Comparison of ENCODE assay signal across 8 cellular contexts in genomic region chr15:51094606-51095569, GRCh38. TPM values are rescaled to one million over a fixed set of nuclear protein-coding genes. Genes with fewer than 3 reads are reported as not detected.
A peak's percentile ranks its signal among the peaks of the same experiment; 100 is the strongest.
DNase-seq lines count a peak whose midpoint lies in the region; ATAC-seq, FAIRE-seq and TF ChIP-seq lines count a peak whose summit lies in the region.

Gene TNFAIP8L3 (minus strand): TSS chr15:51094906. CDS start chr15:51094595, 311 bp downstream.

- H3K36me3 Mint-ChIP-seq in brain: no peaks in the 10 kb centered on the region
- H3K36me3 Mint-ChIP-seq in T-cell: no peaks in the 10 kb centered on the region

- peak within 1 kb of the TSS; percentile 86 to 91 (median 87) for H3K4me3 Mint-ChIP-seq in brain
- H3K4me3 Mint-ChIP-seq in T-cell: peak within 1 kb of the TSS in 1 of 3 donors; percentile 41

- ATAC-seq in T-cell (replicated peaks in 1 of 4): no peak

- TF ChIP-seq EP300 in stomach (IDR thresholded peaks at IDR 0.05): no peak

- no peak for FAIRE-seq in kidney (lab: Jason Lieb, UNC)

- H3K27me3 ChIP-seq in BE2C (peaks cover 99% of the 10 kb centered on the region), stomach (peaks cover 4 to 79% (median 46%) of the 10 kb centered on the region in 3 donors)

- DNase-seq in BE2C (no peak), HuH-7.5 (ENCODE audit: low spot score) (peak; percentile 58), kidney (peak; percentile 82), stomach (no peak), NCI-H1092 treated with DMSO at 0.1 percent for 48 hours (lab: John Stamatoyannopoulos, UW) (no peak), T-cell (no peak), amniotic stem cell (lab: John Stamatoyannopoulos, UW) (no peak)

- no peak for TF ChIP-seq POLR2A in stomach (IDR thresholded peaks at IDR 0.05)

- CTCF ChIA-PET in T-cell (lab: Charles Lee): no interaction called here

- 1 to 4% (median 3%) methylated on average over 52 to 98 of the region's 98 CpGs for WGBS in stomach, 5 donors

- H3K36me3 ChIP-seq in BE2C (no peaks in the 10 kb centered on the region), kidney (ENCODE audit: control insufficient read depth in 1 of 2, insufficient read depth in 2 of 2, low read length in 2 of 2) (no peaks in the 10 kb centered on the region), stomach (no peaks in the 10 kb centered on the region)

- H3K4me3 ChIP-seq in BE2C (ENCODE audit: low read depth, low read length): peak within 1 kb of the TSS; percentile 38
- peak within 1 kb of the TSS; percentile 43 to 48 for H3K4me3 ChIP-seq in kidney (ENCODE audit: low read length in 2 of 2)
- peak within 1 kb of the TSS; percentile 55 to 70 (median 63) for H3K4me3 ChIP-seq in stomach

- H3K4me1 Mint-ChIP-seq in brain: peaks cover 9% of the 10 kb centered on the region
- peaks cover 0 to 10% (median 9%) of the 10 kb centered on the region in 3 donors for H3K4me1 Mint-ChIP-seq in T-cell

- peaks cover 86% of the 10 kb centered on the region for H3K27me3 Mint-ChIP-seq in brain
- peaks cover 55 to 56% of the 10 kb centered on the region in 2 donors for H3K27me3 Mint-ChIP-seq in T-cell

- POLR2A ChIA-PET in T-cell (lab: Charles Lee): no interaction called here

- no peak within 1 kb of the TSS for H3K9ac ChIP-seq in kidney (ENCODE audit: low read length in 2 of 2)

- H3K27ac Mint-ChIP-seq in brain: no peak within 1 kb of the TSS
- H3K27ac Mint-ChIP-seq in T-cell: no peak within 1 kb of the TSS

- H3K9me3 Mint-ChIP-seq in brain (no peaks in the 10 kb centered on the region), T-cell (no peaks in the 10 kb centered on the region)

- H3K27ac ChIP-seq in kidney (ENCODE audit: low read depth in 2 of 2, low read length in 2 of 2): no peak within 1 kb of the TSS
- H3K27ac ChIP-seq in stomach: peak within 1 kb of the TSS; percentile 36 to 82 (median 70)

- intact Hi-C loops in kidney (cut with DNase I) (no loop called here), stomach (cut with DNase I; ENCODE audit: low total_unique reads) (no loop called here)

- TF ChIP-seq CTCF in BE2C (IDR thresholded peaks at IDR 0.05; ENCODE audit: low read depth, low read length) (no peak), brain (conservative IDR thresholded peaks at IDR 0.05) (no peak), kidney (IDR thresholded peaks at IDR 0.05; ENCODE audit: borderline replicate concordance, extremely low read depth, insufficient read depth) (no peak), stomach (IDR thresholded peaks at IDR 0.05) (no peak)

- H3K4me1 ChIP-seq in BE2C (no peaks in the 10 kb centered on the region), kidney (ENCODE audit: control insufficient read depth in 1 of 2, insufficient read depth in 1 of 2, low read depth in 1 of 2, low read length in 2 of 2) (no peaks in the 10 kb centered on the region), stomach (peaks cover 13 to 36% (median 29%) of the 10 kb centered on the region in 4 donors)

- H3K9me3 ChIP-seq in BE2C (no peaks in the 10 kb centered on the region), kidney (ENCODE audit: control insufficient read depth in 1 of 2, low read length in 2 of 2) (no peaks in the 10 kb centered on the region), stomach (no peaks in the 10 kb centered on the region)

RNA-seq across cellular contexts. Expression of gene TNFAIP8L3, which starts in this region (rescaled TPM):
- not detected for polyA plus RNA-seq in BE2C (2012; ENCODE audit: insufficient read depth, insufficient read length, low read depth)
- 2.5 TPM for polyA plus RNA-seq in brain (ENCODE audit: insufficient read depth, low read depth, low replicate concordance)
- 8.9 TPM for total RNA-seq in kidney
- 2.4 TPM for polyA plus RNA-seq in kidney (ENCODE audit: insufficient read depth, low read depth, low replicate concordance)
- total RNA-seq in stomach: 1 to 10 TPM in 3 of 5 donors, under 1 TPM in 1, not detected in 1; 0.58 to 5.9 (median 4.5) TPM
- polyA plus RNA-seq in stomach: 10 to 100 TPM in 1 of 3 donors, 1 to 10 TPM in 2; 9.0 to 12.5 (median 9.3) TPM
- not detected for total RNA-seq in T-cell

Comparison
In these comparisons a context has a peak if more than half of its experiments do, and no peak if none do; other contexts are left out.
1. DNase-seq: peak in HuH-7.5 (single experiment) and kidney (single experiment); none in BE2C (single experiment), stomach (single experiment), NCI-H1092 treated with DMSO at 0.1 percent for 48 hours (single experiment), T-cell (0 of 34) and amniotic stem cell (single experiment).
2. H3K27ac ChIP-seq: peak in stomach (5 of 5); none in kidney (0 of 2).
3. Peak in every context shown above with its lines, with median percentiles within 50 percentile points of each other: H3K4me3 ChIP-seq.